13 cellular contexts compared by ENCODE assay signal in the genomic region with DNA sequence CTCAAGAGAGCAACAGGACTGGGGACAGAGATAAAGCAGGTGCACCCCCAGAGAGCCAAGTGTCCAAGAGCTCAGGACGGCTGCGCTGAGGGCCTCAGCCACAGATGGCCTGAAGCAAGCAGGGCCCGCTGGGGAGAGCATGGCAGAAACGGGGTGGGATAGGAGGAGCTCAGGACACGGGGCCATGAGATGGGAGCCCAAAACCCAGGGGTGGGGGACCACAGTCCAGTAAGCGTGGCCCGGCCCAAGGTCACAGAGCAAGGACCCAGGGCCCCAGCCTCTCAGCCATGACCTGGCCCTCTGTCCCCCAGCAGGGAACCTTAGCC. TPM values are rescaled to one million over a fixed set of nuclear protein-coding genes. Genes with fewer than 3 reads are reported as not detected.
DNase-seq lines count a peak whose midpoint lies in the region; ATAC-seq, FAIRE-seq and TF ChIP-seq lines count a peak whose summit lies in the region.
"Had no signal": no experiment of that assay in that cellular context is flagged by ENCODE, and none has a peak within 500 bp of the region (broad histone marks: within the 10 kb centered on the region; RNA-seq: fewer than 3 reads in every experiment).

No MANE protein-coding gene starts in this region.

- no peak overlapping the region for H3K4me3 Mint-ChIP-seq in T-helper 2 cell treated with Interferon-gamma antibody and Interleukin-4, amounts not matched to agents 5 μg/mL and 100 μg/mL, for 36 hours
- H3K4me3 Mint-ChIP-seq: stimulated activated naive CD8-positive, alpha-beta T cell treated with anti-CD3 and anti-CD28 coated beads, Interleukin-15, Interleukin-2, amounts not matched to agents 100 ng/mL and 50 ng/mL, for 24 hours had no signal

- no peak for FAIRE-seq in bronchial epithelial cell (lab: Jason Lieb, UNC)

- peaks cover 3% of the 10 kb centered on the region for H3K4me1 Mint-ChIP-seq in T-helper 2 cell treated with Interferon-gamma antibody and Interleukin-4, amounts not matched to agents 5 μg/mL and 100 μg/mL, for 36 hours (ENCODE audit: low read depth)

- H3K27me3 ChIP-seq in bronchial epithelial cell (ENCODE audit: control insufficient read depth, insufficient read depth, low read length) (no peaks in the 10 kb centered on the region), lung (ENCODE audit: control insufficient read depth, insufficient read depth) (no peaks in the 10 kb centered on the region), tibial artery (no peaks in the 10 kb centered on the region)

- H3K36me3 ChIP-seq in bronchial epithelial cell (ENCODE audit: control insufficient read depth, insufficient read depth, low read length) (peaks cover 21% of the 10 kb centered on the region), lung (ENCODE audit: control insufficient read depth in 2 of 2, insufficient read depth in 2 of 2, low read length in 2 of 2) (peaks cover 10 to 25% of the 10 kb centered on the region in 2 donors), tibial artery (peaks cover 30 to 36% (median 34%) of the 10 kb centered on the region in 3 donors)

- TF ChIP-seq CTCF in bronchial epithelial cell (IDR thresholded peaks at IDR 0.05; ENCODE audit: insufficient read depth, low read length, severe bottlenecking): no peak
- TF ChIP-seq CTCF in lung (IDR thresholded peaks at IDR 0.05; ENCODE audit: control extremely low read depth, extremely low read depth): no peak
- no peak for TF ChIP-seq CTCF in tibial artery (IDR thresholded peaks at IDR 0.05)

- H3K27ac Mint-ChIP-seq in T-helper 2 cell treated with Interferon-gamma antibody and Interleukin-4, amounts not matched to agents 5 μg/mL and 100 μg/mL, for 36 hours: peak overlapping the region; percentile 20
- H3K27ac Mint-ChIP-seq: stimulated activated naive CD8-positive, alpha-beta T cell treated with anti-CD3 and anti-CD28 coated beads, Interleukin-15, Interleukin-2, amounts not matched to agents 100 ng/mL and 50 ng/mL, for 24 hours had no signal

- H3K27ac ChIP-seq in lung (ENCODE audit: low read depth in 1 of 2, low read length in 1 of 2): peak overlapping the region; percentile 75 to 92
- peak overlapping the region; percentile 90 to 97 for H3K27ac ChIP-seq in tibial artery
- H3K27ac ChIP-seq: HL-60 had no signal

- intact Hi-C loops in tibial artery (cut with DNase I; ENCODE audit: low total_unique reads): no loop called here

- TF ChIP-seq POLR2A in GM18505 (IDR thresholded peaks at IDR 0.05; ENCODE audit: borderline replicate concordance, extremely low read depth, insufficient read depth, insufficient read length): no peak

- H3K9me3 ChIP-seq in lung (ENCODE audit: control insufficient read depth in 2 of 2, insufficient read depth in 1 of 2, low read length in 1 of 2) (no peaks in the 10 kb centered on the region), tibial artery (no peaks in the 10 kb centered on the region)

- no peaks in the 10 kb centered on the region for H3K9me3 Mint-ChIP-seq in T-helper 2 cell treated with Interferon-gamma antibody and Interleukin-4, amounts not matched to agents 5 μg/mL and 100 μg/mL, for 36 hours
- H3K9me3 Mint-ChIP-seq: stimulated activated naive CD8-positive, alpha-beta T cell treated with anti-CD3 and anti-CD28 coated beads, Interleukin-15, Interleukin-2, amounts not matched to agents 100 ng/mL and 50 ng/mL, for 24 hours had no signal

- H3K36me3 Mint-ChIP-seq in T-helper 2 cell treated with Interferon-gamma antibody and Interleukin-4, amounts not matched to agents 5 μg/mL and 100 μg/mL, for 36 hours (ENCODE audit: low read depth): peaks cover 16% of the 10 kb centered on the region

- DNase-seq in T-helper 2 cell treated with Interferon-gamma antibody and Interleukin-4, amounts not matched to agents 5 μg/mL and 100 μg/mL, for 36 hours (ENCODE audit: low spot score): no peak
- DNase-seq in T-helper 2 cell (no peak), bronchial epithelial cell (ENCODE audit: low read depth) (no peak), lung (ENCODE audit: low spot score) (no peak), tibial artery (no peak), NCI-H510A (lab: John Stamatoyannopoulos, UW) (no peak)
- no peak for DNase-seq in activated CD4-positive, alpha-beta T cell treated with anti-CD3 and anti-CD28 coated beads for 1 hour
- DNase-seq: activated CD4-positive, CD25-positive, alpha-beta regulatory T cell; activated naive CD4-positive, alpha-beta T cell; NCI-H1436 treated with DMSO at 0.1 percent for 48 hours had no signal

- H3K4me3 ChIP-seq in bronchial epithelial cell (ENCODE audit: low read depth, low read length) (peak overlapping the region; percentile 1), lung (no peak overlapping the region), tibial artery (peak overlapping the region; percentile 17 to 31)

- peaks cover 6 to 51% of the 10 kb centered on the region in 2 donors for H3K4me1 ChIP-seq in lung (ENCODE audit: control insufficient read depth in 2 of 2, insufficient read depth in 2 of 2, low read length in 2 of 2)
- H3K4me1 ChIP-seq in tibial artery: peaks cover 9 to 84% (median 58%) of the 10 kb centered on the region in 4 donors

- H3K27me3 Mint-ChIP-seq in T-helper 2 cell treated with Interferon-gamma antibody and Interleukin-4, amounts not matched to agents 5 μg/mL and 100 μg/mL, for 36 hours (ENCODE audit: low read depth): peaks cover 3% of the 10 kb centered on the region
- H3K27me3 Mint-ChIP-seq: stimulated activated naive CD8-positive, alpha-beta T cell treated with anti-CD3 and anti-CD28 coated beads, Interleukin-15, Interleukin-2, amounts not matched to agents 100 ng/mL and 50 ng/mL, for 24 hours had no signal

- 75 to 83% methylated on average over 7 of the region's 7 CpGs for WGBS in lung, 2 donors

- no peak for ATAC-seq in lung (ENCODE audit: insufficient read depth, low FRiP score)
- no peak for ATAC-seq in GM18505 (IDR thresholded peaks at IDR 0.05; ENCODE audit: unreplicated experiment)

RNA-seq across cellular contexts. Expression of a gene that starts 9.5 kb away (rescaled TPM):
- 38.2 and 42.4 TPM in 2 replicates for total RNA-seq in bronchial epithelial cell
- total RNA-seq in lung: 10 to 100 TPM; 16.5 to 36.2 TPM
- polyA plus RNA-seq in lung: 10 to 100 TPM; 10.2 to 25.2 TPM

RNA-seq across cellular contexts. Expression of a gene that starts 51.2 kb away (rescaled TPM):
- total RNA-seq in bronchial epithelial cell (1,196 and 1,940 TPM in 2 replicates), lung (100 to 1,000 TPM; 711 to 912 TPM)
- 1,000 to 10,000 TPM; 1,556 to 2,402 TPM for polyA plus RNA-seq in lung
